ENCODE assay signal across 24 cellular contexts in the genomic region with DNA sequence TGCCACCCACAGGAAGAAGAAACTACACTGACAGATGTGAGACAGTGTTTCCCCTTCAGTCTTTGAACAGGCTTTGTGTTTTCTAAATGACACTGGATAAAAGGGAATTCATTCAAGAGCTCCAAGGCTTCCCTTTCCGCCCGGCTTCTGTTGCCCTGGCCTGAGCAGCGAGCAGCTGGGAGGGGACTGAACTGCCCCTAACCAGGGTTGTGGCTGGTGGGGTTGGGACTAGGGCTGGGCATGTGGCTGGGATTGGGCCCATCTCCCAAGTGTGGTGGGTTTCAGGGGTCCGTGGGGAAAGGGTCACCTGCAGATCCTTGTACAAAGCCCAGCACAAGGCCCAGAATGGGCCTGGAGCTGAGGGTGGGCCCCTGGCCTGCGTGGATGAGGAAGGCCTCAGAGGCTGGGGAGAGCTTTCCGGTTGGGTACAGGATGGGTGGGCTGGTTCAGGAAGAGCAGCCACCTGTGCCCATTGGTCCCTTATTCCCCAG. TPM values are rescaled to one million over a fixed set of nuclear protein-coding genes. Genes with fewer than 3 reads are reported as not detected.
A peak's percentile ranks its signal among the peaks of the same experiment; 100 is the strongest.
DNase-seq lines count a peak whose midpoint lies in the region; ATAC-seq and TF ChIP-seq lines count a peak whose summit lies in the region.
"Had no signal": no experiment of that assay in that cellular context is flagged by ENCODE, and none has a peak within 500 bp of the region (broad histone marks: within the 10 kb centered on the region; RNA-seq: fewer than 3 reads in every experiment).

No MANE protein-coding gene starts in this region.

- H3K4me1 Mint-ChIP-seq in activated CD4-positive, alpha-beta memory T cell treated with anti-CD3 and anti-CD28 coated beads for 36 hours (ENCODE audit: low read depth) = peaks cover 49% of the 10 kb centered on the region
- H3K4me1 Mint-ChIP-seq in activated CD4-positive, alpha-beta memory T cell treated with anti-CD3 and anti-CD28 coated beads, Interleukin-2, amount 10 ng/mL, durations not matched to agents 7 days and 5 days = peaks cover 48% of the 10 kb centered on the region

- no peak for ATAC-seq in HG02970 (IDR thresholded peaks at IDR 0.05; ENCODE audit: low FRiP score, unreplicated experiment)
- ATAC-seq: foreskin keratinocyte; stimulated activated naive CD8-positive, alpha-beta T cell treated with anti-CD3 and anti-CD28 coated beads, Interleukin-15, Interleukin-2, amounts not matched to agents 100 U/mL and 50 U/mL, for 24 hours had no signal

- POLR2A ChIA-PET in activated CD4-positive, alpha-beta memory T cell treated with anti-CD3 and anti-CD28 coated beads for 36 hours (lab: Charles Lee) = no interaction called here
- POLR2A ChIA-PET in activated CD4-positive, alpha-beta memory T cell treated with anti-CD3 and anti-CD28 coated beads, Interleukin-2, amount 10 ng/mL, durations not matched to agents 7 days and 5 days (lab: Charles Lee) = interaction anchor here (1.0 to 1.7 kb wide), 4 partner anchors 21 to 164 kb away, joined by 3 to 6 read pairs (median 4); a partner anchor contains a TSS

- peaks cover 15 to 58% (median 38%) of the 10 kb centered on the region in 6 donors for H3K4me1 ChIP-seq in spleen
- H3K4me1 ChIP-seq: foreskin keratinocyte had no signal

- intact Hi-C loops in activated CD4-positive, alpha-beta memory T cell treated with anti-CD3 and anti-CD28 coated beads for 36 hours (cut with micrococcal nuclease) = no loop called here
- intact Hi-C loops in spleen (cut with DNase I; ENCODE audit: low total_unique reads) = no loop called here

- peak; percentile 4 for DNase-seq in activated CD4-positive, alpha-beta memory T cell treated with anti-CD3 and anti-CD28 coated beads for 36 hours
- no peak for DNase-seq in activated CD4-positive, alpha-beta memory T cell treated with anti-CD3 and anti-CD28 coated beads, Interleukin-2, amount 10 ng/mL, durations not matched to agents 7 days and 5 days
- DNase-seq in spleen (peak; percentile 76), DMS 273 (lab: John Stamatoyannopoulos, UW; ENCODE audit: unreplicated experiment) (no peak), cerebellar nuclear complex (lab: John Stamatoyannopoulos, UW) (no peak)
- DNase-seq: activated CD4-positive, alpha-beta T cell treated with anti-CD3 and anti-CD28 coated beads for 1 hour; amniotic stem cell; central memory CD4-positive, alpha-beta T cell; foreskin keratinocyte; NCI-H1417 treated with DMSO at 0.1 percent for 48 hours; stimulated activated CD4-positive, alpha-beta T cell treated with anti-CD3 and anti-CD28 coated beads, Interleukin-1b, Interleukin-23, amount 100 ng/mL, for 48 hours; stimulated activated naive CD8-positive, alpha-beta T cell treated with anti-CD3 and anti-CD28 coated beads, Interleukin-15, Interleukin-2, amounts not matched to agents 100 U/mL and 50 U/mL, for 24 hours; trophoblast cell had no signal

- H3K36me3 ChIP-seq in spleen = peaks cover 0 to 76% (median 32%) of the 10 kb centered on the region in 6 donors
- H3K36me3 ChIP-seq: ovary had no signal

- no peak overlapping the region for H3K27ac Mint-ChIP-seq in activated CD4-positive, alpha-beta memory T cell treated with anti-CD3 and anti-CD28 coated beads for 36 hours
- no peak overlapping the region for H3K27ac Mint-ChIP-seq in activated CD4-positive, alpha-beta memory T cell treated with anti-CD3 and anti-CD28 coated beads, Interleukin-2, amount 10 ng/mL, durations not matched to agents 7 days and 5 days
- H3K27ac Mint-ChIP-seq: B cell had no signal

- H3K27ac ChIP-seq in VCaP (peak overlapping the region; percentile 69; the same call in 1 of the 2 replicates), layer of hippocampus (ENCODE audit: low read depth, low read length) (peak overlapping the region; percentile 25), spleen (peak overlapping the region in 1 of 8 donors; percentile 2)
- H3K27ac ChIP-seq: foreskin keratinocyte, ovary, SK-N-MC had no signal

- no peaks in the 10 kb centered on the region for H3K9me3 ChIP-seq in spleen
- H3K9me3 ChIP-seq: ovary had no signal

- no peaks in the 10 kb centered on the region for H3K27me3 Mint-ChIP-seq in activated CD4-positive, alpha-beta memory T cell treated with anti-CD3 and anti-CD28 coated beads for 36 hours
- H3K27me3 Mint-ChIP-seq in activated CD4-positive, alpha-beta memory T cell treated with anti-CD3 and anti-CD28 coated beads, Interleukin-2, amount 10 ng/mL, durations not matched to agents 7 days and 5 days = no peaks in the 10 kb centered on the region
- H3K27me3 Mint-ChIP-seq: B cell had no signal

- no peak for TF ChIP-seq POLR2A in spleen (IDR thresholded peaks at IDR 0.05)

- no peaks in the 10 kb centered on the region for H3K9me3 Mint-ChIP-seq in activated CD4-positive, alpha-beta memory T cell treated with anti-CD3 and anti-CD28 coated beads for 36 hours
- H3K9me3 Mint-ChIP-seq in activated CD4-positive, alpha-beta memory T cell treated with anti-CD3 and anti-CD28 coated beads, Interleukin-2, amount 10 ng/mL, durations not matched to agents 7 days and 5 days = no peaks in the 10 kb centered on the region
- H3K9me3 Mint-ChIP-seq: T-helper 2 cell treated with Interferon-gamma antibody and Interleukin-4, amounts not matched to agents 5 μg/mL and 100 μg/mL, for 36 hours had no signal

- CTCF ChIA-PET in activated CD4-positive, alpha-beta memory T cell treated with anti-CD3 and anti-CD28 coated beads for 36 hours (lab: Charles Lee) = interaction anchor here (1.0 to 1.7 kb wide), 5 partner anchors 16 to 68 kb away, joined by 3 to 11 read pairs (median 4); no protein-coding TSS in a partner anchor
- CTCF ChIA-PET in activated CD4-positive, alpha-beta memory T cell treated with anti-CD3 and anti-CD28 coated beads, Interleukin-2, amount 10 ng/mL, durations not matched to agents 7 days and 5 days (lab: Charles Lee) = interaction anchor here (0.7 to 1.2 kb wide), 3 partner anchors 10 to 44 kb away, joined by 3 read pairs; a partner anchor contains a TSS

- H3K4me3 Mint-ChIP-seq in activated CD4-positive, alpha-beta memory T cell treated with anti-CD3 and anti-CD28 coated beads for 36 hours = no peak overlapping the region
- H3K4me3 Mint-ChIP-seq in activated CD4-positive, alpha-beta memory T cell treated with anti-CD3 and anti-CD28 coated beads, Interleukin-2, amount 10 ng/mL, durations not matched to agents 7 days and 5 days = no peak overlapping the region
- H3K4me3 Mint-ChIP-seq: B cell; T-helper 2 cell treated with Interferon-gamma antibody and Interleukin-4, amounts not matched to agents 5 μg/mL and 100 μg/mL, for 36 hours had no signal

- H3K4me3 ChIP-seq in spleen = no peak overlapping the region
- H3K4me3 ChIP-seq: ovary, SK-N-MC had no signal

- peaks cover 16% of the 10 kb centered on the region for H3K36me3 Mint-ChIP-seq in activated CD4-positive, alpha-beta memory T cell treated with anti-CD3 and anti-CD28 coated beads for 36 hours
- peaks cover 36% of the 10 kb centered on the region for H3K36me3 Mint-ChIP-seq in activated CD4-positive, alpha-beta memory T cell treated with anti-CD3 and anti-CD28 coated beads, Interleukin-2, amount 10 ng/mL, durations not matched to agents 7 days and 5 days (ENCODE audit: low read depth)

- TF ChIP-seq CTCF in VCaP (conservative IDR thresholded peaks at IDR 0.05) = no peak
- no peak for TF ChIP-seq CTCF in spleen (IDR thresholded peaks at IDR 0.05 in 8 of 11, conservative IDR thresholded peaks at IDR 0.05 in 3 of 11)

- H3K27me3 ChIP-seq in layer of hippocampus (ENCODE audit: control insufficient read depth, insufficient read depth, low read length) = no peaks in the 10 kb centered on the region
- H3K27me3 ChIP-seq in spleen (replicated peaks in 1 of 7) = no peaks in the 10 kb centered on the region
- H3K27me3 ChIP-seq: foreskin keratinocyte, ovary had no signal

- WGBS in spleen, 5 donors = 95 to 99% (median 97%) methylated on average over 6 of the region's 6 CpGs

RNA-seq across cellular contexts. Expression of a gene that starts 10.4 kb away (rescaled TPM):
- 10 to 100 TPM in 1 of 2 experiments, 1 to 10 TPM in 1; 9.9 to 11.3 TPM for total RNA-seq in activated CD4-positive, alpha-beta memory T cell treated with anti-CD3 and anti-CD28 coated beads for 36 hours
- 10 to 100 TPM; 18.4 to 18.7 TPM for total RNA-seq in activated CD4-positive, alpha-beta memory T cell treated with anti-CD3 and anti-CD28 coated beads, Interleukin-2, amount 10 ng/mL, durations not matched to agents 7 days and 5 days
- total RNA-seq in spleen = 10 to 100 TPM; 14.4 to 23.4 (median 16.1) TPM
- 10 to 100 TPM; 19.2 to 21.5 (median 20.1) TPM for polyA plus RNA-seq in spleen
- total RNA-seq: MCF 10A had no signal

RNA-seq across cellular contexts. Expression of a gene that starts 28.4 kb away (rescaled TPM):
- total RNA-seq in activated CD4-positive, alpha-beta memory T cell treated with anti-CD3 and anti-CD28 coated beads for 36 hours = 10 to 100 TPM; 17.3 to 17.6 TPM
- 10 to 100 TPM; 36.2 to 38.0 TPM for total RNA-seq in activated CD4-positive, alpha-beta memory T cell treated with anti-CD3 and anti-CD28 coated beads, Interleukin-2, amount 10 ng/mL, durations not matched to agents 7 days and 5 days
- 10 to 100 TPM; 16.3 to 24.0 (median 20.8) TPM for total RNA-seq in spleen
- polyA plus RNA-seq in spleen = 10 to 100 TPM; 11.8 to 13.3 (median 12.7) TPM

RNA-seq across cellular contexts. Expression of a gene that starts 38.0 kb away (rescaled TPM):
- 1 to 10 TPM in 1 of 2 experiments, under 1 TPM in 1; 0.70 to 1.1 TPM for total RNA-seq in activated CD4-positive, alpha-beta memory T cell treated with anti-CD3 and anti-CD28 coated beads for 36 hours
- 1 to 10 TPM; 3.8 to 4.2 TPM for total RNA-seq in activated CD4-positive, alpha-beta memory T cell treated with anti-CD3 and anti-CD28 coated beads, Interleukin-2, amount 10 ng/mL, durations not matched to agents 7 days and 5 days
- 1 to 10 TPM in 5 of 7 donors, under 1 TPM in 2; 0.52 to 2.3 (median 1.5) TPM for total RNA-seq in spleen
- under 1 TPM; 0.36 to 0.57 (median 0.42) TPM for polyA plus RNA-seq in spleen
- total RNA-seq: A172, foreskin keratinocyte, lung microvascular endothelial cell, myocyte had no signal

Comparison
In these comparisons a context has a peak if more than half of its experiments do, and no peak if none do; other contexts are left out.
1. DNase-seq: peak in activated CD4-positive, alpha-beta memory T cell treated with anti-CD3 and anti-CD28 coated beads for 36 hours (single experiment) and spleen (single experiment); none in activated CD4-positive, alpha-beta memory T cell treated with anti-CD3 and anti-CD28 coated beads, Interleukin-2, amount 10 ng/mL, durations not matched to agents 7 days and 5 days (single experiment), DMS 273 (single experiment) and cerebellar nuclear complex (0 of 2).